In genomic region chr2:238433941-238434845, GRCh38 we compare ENCODE assay signal across 15 cellular contexts. TPM values are rescaled to one million over a fixed set of nuclear protein-coding genes. Genes with fewer than 3 reads are reported as not detected.
A peak's percentile ranks its signal among the peaks of the same experiment; 100 is the strongest.
DNase-seq lines count a peak whose midpoint lies in the region; ATAC-seq, FAIRE-seq and TF ChIP-seq lines count a peak whose summit lies in the region.
"Had no signal": no experiment of that assay in that cellular context is flagged by ENCODE, and none has a peak within 500 bp of the region (broad histone marks: within the 10 kb centered on the region; RNA-seq: fewer than 3 reads in every experiment).

No MANE protein-coding gene starts in this region.

- H3K4me3 ChIP-seq in heart left ventricle = no peak overlapping the region

- TF ChIP-seq POLR2A in heart left ventricle (IDR thresholded peaks at IDR 0.05) = no peak

- TF ChIP-seq CTCF in HFFc6 (IDR thresholded peaks at IDR 0.05) (no peak), heart left ventricle (IDR thresholded peaks at IDR 0.05) (no peak)

- H3K4me1 Mint-ChIP-seq in HFFc6 (ENCODE audit: low read depth) = peaks cover 95% of the 10 kb centered on the region
- H3K4me1 Mint-ChIP-seq in effector memory CD8-positive, alpha-beta T cell (ENCODE audit: low read depth in 2 of 2) = peaks cover 38 to 53% of the 10 kb centered on the region in 2 donors

- H3K27ac ChIP-seq in heart left ventricle = no peak overlapping the region

- peak overlapping the region; percentile 99 for H3K27ac Mint-ChIP-seq in HFFc6
- H3K27ac Mint-ChIP-seq in effector memory CD8-positive, alpha-beta T cell = peak overlapping the region in 1 of 2 donors; percentile 66
- H3K27ac Mint-ChIP-seq: activated CD4-positive, alpha-beta T cell treated with anti-CD3 and anti-CD28 coated beads, Interleukin-2, amount 10 ng/mL, durations not matched to agents 24 days and 14 days had no signal

- no peak for ATAC-seq in heart left ventricle
- no peak for ATAC-seq in effector memory CD8-positive, alpha-beta T cell (replicated peaks)

- WGBS in heart left ventricle, 4 donors = 92 to 93% (median 93%) methylated on average over 13 of the region's 13 CpGs

- H3K27me3 Mint-ChIP-seq in HFFc6 (ENCODE audit: insufficient read depth) = peaks cover 4% of the 10 kb centered on the region
- no peaks in the 10 kb centered on the region for H3K27me3 Mint-ChIP-seq in effector memory CD8-positive, alpha-beta T cell
- H3K27me3 Mint-ChIP-seq: activated CD4-positive, alpha-beta T cell treated with anti-CD3 and anti-CD28 coated beads, Interleukin-2, amount 10 ng/mL, durations not matched to agents 24 days and 14 days had no signal

- FAIRE-seq in GM19239 (lab: Jason Lieb, UNC) = no peak
- FAIRE-seq: endometrium had no signal

- intact Hi-C loops in heart left ventricle (cut with DNase I) = no loop called here

- H3K27me3 ChIP-seq in heart left ventricle = no peaks in the 10 kb centered on the region

- peaks cover 0 to 57% (median 40%) of the 10 kb centered on the region in 9 donors for H3K36me3 ChIP-seq in heart left ventricle

- peak overlapping the region; percentile 78 for H3K4me3 Mint-ChIP-seq in HFFc6
- no peak overlapping the region for H3K4me3 Mint-ChIP-seq in effector memory CD8-positive, alpha-beta T cell
- H3K4me3 Mint-ChIP-seq: activated CD4-positive, alpha-beta T cell treated with anti-CD3 and anti-CD28 coated beads, Interleukin-2, amount 10 ng/mL, durations not matched to agents 24 days and 14 days had no signal

- peaks cover 21% of the 10 kb centered on the region for H3K9me3 Mint-ChIP-seq in HFFc6
- H3K9me3 Mint-ChIP-seq in effector memory CD8-positive, alpha-beta T cell = no peaks in the 10 kb centered on the region
- H3K9me3 Mint-ChIP-seq: activated CD4-positive, alpha-beta T cell treated with anti-CD3 and anti-CD28 coated beads, Interleukin-2, amount 10 ng/mL, durations not matched to agents 24 days and 14 days had no signal

- DNase-seq in AG08395 (ENCODE audit: low spot score) (peak; percentile 57), HFFc6 (peak; percentile 94), amniotic stem cell (lab: John Stamatoyannopoulos, UW) (peak; percentile 61), hepatic stellate cell (ENCODE audit: low spot score) (peak; percentile 82), heart left ventricle (no peak), GM19239 (ENCODE audit: insufficient read length, low spot score) (no peak), KBM-7 (no peak)
- DNase-seq in effector memory CD8-positive, alpha-beta T cell = no peak
- DNase-seq: activated CD4-positive, alpha-beta T cell treated with anti-CD3 and anti-CD28 coated beads, Interleukin-2, amount 10 ng/mL, durations not matched to agents 24 days and 14 days; activated naive CD4-positive, alpha-beta T cell treated with Interleukin-2 at 50 U/mL for 16 hours; islet precursor cell; NCI-H524 treated with DMSO at 0.1 percent for 48 hours; nucleus accumbens; stimulated activated CD4-positive, alpha-beta T cell treated with anti-CD3 and anti-CD28 coated beads, Interleukin-2, amount 100 ng/mL, for 24 hours had no signal

- in situ Hi-C loops in KBM-7 (cut with MboI; ENCODE audit: low pct_unique_long_range_greater_than_20kb, low sequenced_read_pairs) = no loop called here

- H3K9me3 ChIP-seq in heart left ventricle = peaks cover 0 to 14% (median 0%) of the 10 kb centered on the region in 12 donors

- peaks cover 78% of the 10 kb centered on the region for H3K36me3 Mint-ChIP-seq in HFFc6 (ENCODE audit: low read depth)
- peaks cover 36% of the 10 kb centered on the region for H3K36me3 Mint-ChIP-seq in effector memory CD8-positive, alpha-beta T cell (ENCODE audit: insufficient read depth)

- H3K4me1 ChIP-seq in heart left ventricle = peaks cover 0 to 19% (median 7%) of the 10 kb centered on the region in 12 donors

RNA-seq across cellular contexts. Expression of gene ASB1, which starts 7.5 kb away (rescaled TPM):
- 10 to 100 TPM; 56.0 to 77.5 (median 74.4) TPM for total RNA-seq in HFFc6 (2021; fragmentation: NEBNext Ultra II Directional; extraction: Animal tissue kit (Norgen Biotek cat#: 25700))
- total RNA-seq in heart left ventricle = 10 to 100 TPM; 32.9 to 53.4 (median 46.7) TPM
- polyA plus RNA-seq in heart left ventricle = 10 to 100 TPM; 31.8 to 57.5 TPM

Comparison
In these comparisons a context has a peak if more than half of its experiments do, and no peak if none do; other contexts are left out.
1. DNase-seq: peak in AG08395 (single experiment), HFFc6 (single experiment), amniotic stem cell (single experiment) and hepatic stellate cell (single experiment); none in heart left ventricle (0 of 5), GM19239 (single experiment), KBM-7 (single experiment) and effector memory CD8-positive, alpha-beta T cell (0 of 3).